Comparison of ENCODE assay signal across 8 cellular contexts in genomic region chr11:449889-450808, GRCh38. TPM values are rescaled to one million over a fixed set of nuclear protein-coding genes. Genes with fewer than 3 reads are reported as not detected.
DNase-seq lines count a peak whose midpoint lies in the region; ATAC-seq and TF ChIP-seq lines count a peak whose summit lies in the region.

PTDSS2 (plus strand) TSS chr11:450279; CDS start chr11:450456, 177 bp downstream.

- no peaks in the 10 kb centered on the region for H3K27me3 ChIP-seq in testis

- no peaks in the 10 kb centered on the region for H3K9me3 ChIP-seq in SK-N-MC (ENCODE audit: low read depth, low read length)
- H3K9me3 ChIP-seq in testis: no peaks in the 10 kb centered on the region

- H3K4me1 Mint-ChIP-seq in HFFc6 (ENCODE audit: low read depth): peaks cover 13% of the 10 kb centered on the region
- peaks cover 28% of the 10 kb centered on the region for H3K4me1 Mint-ChIP-seq in activated naive CD4-positive, alpha-beta T cell treated with anti-CD3 and anti-CD28 coated beads, Interleukin-2, amount 10 ng/mL, durations not matched to agents 7 days and 5 days

- no peaks in the 10 kb centered on the region; the same call in 1 of the 2 replicates for H3K27me3 Mint-ChIP-seq in HFFc6 (ENCODE audit: insufficient read depth)
- H3K27me3 Mint-ChIP-seq in activated naive CD4-positive, alpha-beta T cell treated with anti-CD3 and anti-CD28 coated beads, Interleukin-2, amount 10 ng/mL, durations not matched to agents 7 days and 5 days: peaks cover 16% of the 10 kb centered on the region

- ATAC-seq in omental fat pad (ENCODE audit: low FRiP score): peak; percentile 88

- H3K9me3 Mint-ChIP-seq in HFFc6: no peaks in the 10 kb centered on the region
- H3K9me3 Mint-ChIP-seq in activated naive CD4-positive, alpha-beta T cell treated with anti-CD3 and anti-CD28 coated beads, Interleukin-2, amount 10 ng/mL, durations not matched to agents 7 days and 5 days: no peaks in the 10 kb centered on the region

- H3K4me3 ChIP-seq in NB4 (ENCODE audit: low read depth, low read length): peak within 1 kb of the TSS; percentile 72
- H3K4me3 ChIP-seq in SK-N-MC: peak within 1 kb of the TSS; percentile 85
- peak within 1 kb of the TSS; percentile 84 to 97 for H3K4me3 ChIP-seq in testis

- DNase-seq in GM04503 (ENCODE audit: low read depth): peak; percentile 60
- peak; percentile 93 for DNase-seq in HFFc6
- peak; percentile 97 for DNase-seq in NB4 (ENCODE audit: low read depth)
- peak; percentile 51 for DNase-seq in SK-N-MC (ENCODE audit: low read depth, low spot score)
- peak; percentile 98 for DNase-seq in activated naive CD4-positive, alpha-beta T cell treated with anti-CD3 and anti-CD28 coated beads, Interleukin-2, amount 10 ng/mL, durations not matched to agents 7 days and 5 days
- DNase-seq in glomerular endothelial cell (ENCODE audit: extremely low read depth, low read depth, low spot score): no peak
- peak; percentile 92 for DNase-seq in omental fat pad (ENCODE audit: low spot score)
- DNase-seq in testis: peak; percentile 98

- H3K36me3 Mint-ChIP-seq in HFFc6 (ENCODE audit: low read depth): peaks cover 9% of the 10 kb centered on the region; the same call in 1 of the 2 replicates
- peaks cover 5% of the 10 kb centered on the region for H3K36me3 Mint-ChIP-seq in activated naive CD4-positive, alpha-beta T cell treated with anti-CD3 and anti-CD28 coated beads, Interleukin-2, amount 10 ng/mL, durations not matched to agents 7 days and 5 days

- CTCF ChIA-PET in activated naive CD4-positive, alpha-beta T cell treated with anti-CD3 and anti-CD28 coated beads, Interleukin-2, amount 10 ng/mL, durations not matched to agents 7 days and 5 days (lab: Charles Lee): interaction anchor here (0.8 to 4.3 kb wide), 16 partner anchors 10 to 251 kb away, joined by 3 to 37 read pairs (median 6); partner anchors contain the start of gene SIGIRR

- WGBS in testis, 2 donors: 0 to 1% methylated on average over 40 to 57 of the region's 108 CpGs

- H3K36me3 ChIP-seq in SK-N-MC (ENCODE audit: insufficient read depth, low read length) (peaks cover 13% of the 10 kb centered on the region; the same call in 1 of the 2 replicates), testis (ENCODE audit: low read depth, missing control alignments) (no peaks in the 10 kb centered on the region)

- peak; percentile 45 for TF ChIP-seq POLR2A in NB4 (IDR thresholded peaks at IDR 0.05; ENCODE audit: extremely low read depth, insufficient read length)
- peak; percentile 31 for TF ChIP-seq POLR2A in testis (IDR thresholded peaks at IDR 0.05)

- intact Hi-C loops in testis (cut with DNase I; ENCODE audit: low total_unique reads): no loop called here

- H3K9ac ChIP-seq in SK-N-MC (ENCODE audit: insufficient read length): peak within 1 kb of the TSS; percentile 80

- peaks cover 17% of the 10 kb centered on the region for H3K4me1 ChIP-seq in testis

- peak within 1 kb of the TSS; percentile 81 for H3K27ac Mint-ChIP-seq in HFFc6
- H3K27ac Mint-ChIP-seq in activated naive CD4-positive, alpha-beta T cell treated with anti-CD3 and anti-CD28 coated beads, Interleukin-2, amount 10 ng/mL, durations not matched to agents 7 days and 5 days: peak within 1 kb of the TSS; percentile 96

- H3K27ac ChIP-seq in SK-N-MC (peak within 1 kb of the TSS; percentile 42; the same call in 1 of the 2 replicates), testis (peak within 1 kb of the TSS; percentile 97 to 99)

- TF ChIP-seq CTCF in HFFc6 (IDR thresholded peaks at IDR 0.05) (no peak), NB4 (IDR thresholded peaks at IDR 0.05; ENCODE audit: low read depth, low read length) (no peak), omental fat pad (IDR thresholded peaks at IDR 0.05) (no peak), testis (IDR thresholded peaks at IDR 0.05) (peak in 2 of 3 experiments; percentile 8 to 27)

- peak within 1 kb of the TSS; percentile 90 for H3K4me3 Mint-ChIP-seq in HFFc6
- peak within 1 kb of the TSS; percentile 88 for H3K4me3 Mint-ChIP-seq in activated naive CD4-positive, alpha-beta T cell treated with anti-CD3 and anti-CD28 coated beads, Interleukin-2, amount 10 ng/mL, durations not matched to agents 7 days and 5 days

RNA-seq across cellular contexts. Expression of gene PTDSS2, which starts in this region (rescaled TPM):
- 10 to 100 TPM; 23.3 to 34.5 (median 27.2) TPM for total RNA-seq in HFFc6 (2021; fragmentation: NEBNext Ultra II Directional; extraction: Animal tissue kit (Norgen Biotek cat#: 25700))
- total RNA-seq in glomerular endothelial cell: 59.9 and 68.8 TPM in 2 replicates
- total RNA-seq in omental fat pad: 10 to 100 TPM; 33.0 to 45.2 (median 39.0) TPM
- total RNA-seq in testis: 100 to 1,000 TPM; 107 to 160 TPM
- 116 TPM for polyA plus RNA-seq in testis (ENCODE audit: insufficient read depth, low read depth, low replicate concordance)

Comparison
In these comparisons a context has a peak if more than half of its experiments do, and no peak if none do; other contexts are left out.
1. CTCF ChIP-seq: peak in testis (2 of 3); none in HFFc6 (single experiment), NB4 (single experiment) and omental fat pad (0 of 3).
2. Peak in every context shown above with its lines, with median percentiles within 50 percentile points of each other: H3K4me3 ChIP-seq.